8 cellular contexts compared by ENCODE assay signal in the genomic region with DNA sequence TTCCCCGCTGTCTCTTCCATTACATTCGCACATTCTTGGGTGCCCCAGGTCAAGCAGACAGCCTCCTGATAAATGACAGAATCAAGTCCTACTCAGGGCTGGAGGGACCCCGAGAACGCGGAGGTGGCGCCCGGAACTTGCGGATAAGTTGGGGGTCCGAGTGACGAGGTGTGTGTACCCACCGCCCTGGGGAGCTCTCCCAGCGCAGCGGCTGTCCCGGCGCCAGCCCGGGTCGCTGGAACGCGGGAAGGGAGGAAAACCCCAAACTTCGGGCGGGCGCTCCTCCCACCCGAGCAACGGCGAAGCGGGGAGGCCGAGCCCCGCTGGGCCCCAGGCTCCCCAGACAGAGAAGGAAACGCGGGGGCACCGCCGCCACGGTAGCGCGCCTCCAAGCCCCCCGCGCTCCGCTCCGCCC. TPM values are rescaled to one million over a fixed set of nuclear protein-coding genes. Genes with fewer than 3 reads are reported as not detected.
DNase-seq lines count a peak whose midpoint lies in the region; ATAC-seq, FAIRE-seq and TF ChIP-seq lines count a peak whose summit lies in the region.

No MANE protein-coding gene starts in this region.

- peak overlapping the region; percentile 95 to 97 for H3K4me3 Mint-ChIP-seq in activated T-cell treated with anti-CD3 and anti-CD28 coated beads, Interleukin-2, amount 50 U/mL, for 72 hours
- H3K4me3 Mint-ChIP-seq in stimulated activated memory B cell treated with anti-CD40 and anti-IgM and Interleukin-4, amounts not matched to agents 10 μg/mL and 1 μg/mL and 100 μg/mL, for 72 hours = peak overlapping the region; percentile 76

- peaks cover 63% of the 10 kb centered on the region for H3K4me1 Mint-ChIP-seq in activated T-cell treated with anti-CD3 and anti-CD28 coated beads, Interleukin-2, amount 50 U/mL, for 72 hours (ENCODE audit: low read depth)
- peaks cover 55% of the 10 kb centered on the region for H3K4me1 Mint-ChIP-seq in stimulated activated memory B cell treated with anti-CD40 and anti-IgM and Interleukin-4, amounts not matched to agents 10 μg/mL and 1 μg/mL and 100 μg/mL, for 72 hours

- H3K27me3 Mint-ChIP-seq in activated T-cell treated with anti-CD3 and anti-CD28 coated beads, Interleukin-2, amount 50 U/mL, for 72 hours (ENCODE audit: low read depth) = no peaks in the 10 kb centered on the region
- H3K27me3 Mint-ChIP-seq in stimulated activated memory B cell treated with anti-CD40 and anti-IgM and Interleukin-4, amounts not matched to agents 10 μg/mL and 1 μg/mL and 100 μg/mL, for 72 hours = peaks cover 8% of the 10 kb centered on the region

- no peak for FAIRE-seq in urothelium cell line (lab: Jason Lieb, UNC)

- in situ Hi-C loops in GM13977 (cut with MboI; ENCODE audit: low pct_unique_long_range_greater_than_20kb, low sequenced_read_pairs, unreplicated experiment) = no loop called here

- TF ChIP-seq CTCF in GM13977 (IDR thresholded peaks at IDR 0.05; ENCODE audit: extremely low read depth, insufficient read depth, missing control alignments) = no peak

- peak overlapping the region; percentile 76 for H3K27ac Mint-ChIP-seq in activated T-cell treated with anti-CD3 and anti-CD28 coated beads, Interleukin-2, amount 50 U/mL, for 72 hours
- H3K27ac Mint-ChIP-seq in stimulated activated memory B cell treated with anti-CD40 and anti-IgM and Interleukin-4, amounts not matched to agents 10 μg/mL and 1 μg/mL and 100 μg/mL, for 72 hours = peak overlapping the region; percentile 71

- H3K36me3 Mint-ChIP-seq in activated T-cell treated with anti-CD3 and anti-CD28 coated beads, Interleukin-2, amount 50 U/mL, for 72 hours (ENCODE audit: insufficient read depth in 2 of 2) = peaks cover 0 to 8% of the 10 kb centered on the region in 2 donors
- H3K36me3 Mint-ChIP-seq in stimulated activated memory B cell treated with anti-CD40 and anti-IgM and Interleukin-4, amounts not matched to agents 10 μg/mL and 1 μg/mL and 100 μg/mL, for 72 hours = no peaks in the 10 kb centered on the region

- H3K4me3 ChIP-seq in iPS-11a (ENCODE audit: low read depth, low read length) = peak overlapping the region; percentile 81

- ATAC-seq in HG03097 (IDR thresholded peaks at IDR 0.05; ENCODE audit: low FRiP score, unreplicated experiment) = peak; percentile 7
- ATAC-seq in activated T-cell treated with anti-CD3 and anti-CD28 coated beads, Interleukin-2, amount 50 U/mL, for 72 hours (replicated peaks in 1 of 2) = peak in 1 of 2 donors; percentile 0
- peak; percentile 0 for ATAC-seq in stimulated activated memory B cell treated with anti-CD40 and anti-IgM and Interleukin-4, amounts not matched to agents 10 μg/mL and 1 μg/mL and 100 μg/mL, for 72 hours
- no peak for ATAC-seq in HG03039 (IDR thresholded peaks at IDR 0.05; ENCODE audit: unreplicated experiment)

- peak; percentile 50 for DNase-seq in GM13977 (ENCODE audit: low spot score)
- DNase-seq in activated T-cell treated with anti-CD3 and anti-CD28 coated beads, Interleukin-2, amount 50 U/mL, for 72 hours = peak in 1 of 2 donors; percentile 25
- no peak for DNase-seq in NCI-H2081 treated with DMSO at 0.1 percent for 48 hours (lab: John Stamatoyannopoulos, UW)
- DNase-seq in urothelium cell line (ENCODE audit: low spot score) = no peak

- no peaks in the 10 kb centered on the region for H3K9me3 Mint-ChIP-seq in activated T-cell treated with anti-CD3 and anti-CD28 coated beads, Interleukin-2, amount 50 U/mL, for 72 hours
- no peaks in the 10 kb centered on the region for H3K9me3 Mint-ChIP-seq in stimulated activated memory B cell treated with anti-CD40 and anti-IgM and Interleukin-4, amounts not matched to agents 10 μg/mL and 1 μg/mL and 100 μg/mL, for 72 hours

RNA-seq across cellular contexts. Expression of gene CLN6, which starts 0.6 kb away (rescaled TPM):
- total RNA-seq in activated T-cell treated with anti-CD3 and anti-CD28 coated beads, Interleukin-2, amount 50 U/mL, for 72 hours = 10 to 100 TPM; 31.6 to 40.7 TPM

RNA-seq across cellular contexts. Expression of gene CALML4, which starts 23.8 kb away (rescaled TPM):
- total RNA-seq in activated T-cell treated with anti-CD3 and anti-CD28 coated beads, Interleukin-2, amount 50 U/mL, for 72 hours = 1 to 10 TPM; 6.0 to 7.0 TPM

RNA-seq across cellular contexts. Expression of gene FEM1B, which starts 48.6 kb away (rescaled TPM):
- 10 to 100 TPM; 51.3 to 54.6 TPM for total RNA-seq in activated T-cell treated with anti-CD3 and anti-CD28 coated beads, Interleukin-2, amount 50 U/mL, for 72 hours
